Comparison of ENCODE assay signal across 19 cellular contexts in the genomic region with DNA sequence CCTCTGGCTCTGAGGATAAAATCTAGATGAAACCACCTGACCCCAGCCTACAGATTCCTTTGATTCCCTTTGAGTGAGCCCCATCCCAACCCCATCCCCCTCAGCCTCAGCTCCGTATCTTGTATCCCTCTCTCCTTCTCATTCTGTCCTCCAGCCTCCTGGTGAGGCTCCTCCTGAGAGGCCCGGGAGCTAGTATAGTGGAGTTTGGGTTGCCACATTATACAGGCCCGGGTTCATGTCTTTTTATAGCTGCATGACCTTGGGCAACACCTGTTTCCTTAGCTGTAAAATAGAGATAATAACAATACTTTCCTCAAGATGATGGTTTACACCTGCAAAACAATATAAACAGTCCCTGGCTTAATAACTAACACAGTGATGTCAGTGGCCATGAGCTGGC.
"Had no signal": no experiment of that assay in that cellular context is flagged by ENCODE, and none has a peak within 500 bp of the region (broad histone marks: within the 10 kb centered on the region; RNA-seq: fewer than 3 reads in every experiment).

No MANE protein-coding gene starts in this region.

- H3K36me3 ChIP-seq: cardiac muscle cell, thyroid gland had no signal

- H3K4me1 ChIP-seq: thyroid gland had no signal

- H3K27me3 ChIP-seq: cardiac muscle cell, thyroid gland had no signal

- H3K9me3 ChIP-seq: thyroid gland had no signal

- H3K27ac ChIP-seq: cardiac muscle cell, thyroid gland had no signal

- DNase-seq: activated CD4-positive, alpha-beta T cell treated with anti-CD3 and anti-CD28 coated beads for 48 hours; activated CD4-positive, CD25-positive, alpha-beta regulatory T cell; activated CD8-positive, alpha-beta T cell treated with anti-CD3 and anti-CD28 coated beads for 36 hours; activated naive CD4-positive, alpha-beta T cell; activated naive CD8-positive, alpha-beta T cell treated with anti-CD3 and anti-CD28 coated beads for 36 hours; activated T-cell treated with anti-CD3 and anti-CD28 coated beads, Interleukin-2, amount 50 U/mL, for 1 hour; amniotic stem cell; foreskin melanocyte; glutamatergic neuron; hypothalamus; midbrain; occipital lobe; stimulated activated CD4-positive, alpha-beta T cell treated with anti-CD3 and anti-CD28 coated beads, Interleukin-12 subunit alpha, Interleukin-12 subunit beta, amount 100 ng/mL, for 4 hours; stimulated activated CD4-positive, alpha-beta T cell treated with anti-CD3 and anti-CD28 coated beads, Interleukin-1b, Interleukin-23, amount 100 ng/mL, for 48 hours; stimulated activated naive CD4-positive, alpha-beta T cell treated with Interleukin-2 at 50 U/mL for 16 hours had no signal

- FAIRE-seq: keratinocyte had no signal

- H3K4me3 ChIP-seq: cardiac muscle cell, lung, thyroid gland had no signal
